Comparison of ENCODE assay signal across 8 cellular contexts in the genomic region with DNA sequence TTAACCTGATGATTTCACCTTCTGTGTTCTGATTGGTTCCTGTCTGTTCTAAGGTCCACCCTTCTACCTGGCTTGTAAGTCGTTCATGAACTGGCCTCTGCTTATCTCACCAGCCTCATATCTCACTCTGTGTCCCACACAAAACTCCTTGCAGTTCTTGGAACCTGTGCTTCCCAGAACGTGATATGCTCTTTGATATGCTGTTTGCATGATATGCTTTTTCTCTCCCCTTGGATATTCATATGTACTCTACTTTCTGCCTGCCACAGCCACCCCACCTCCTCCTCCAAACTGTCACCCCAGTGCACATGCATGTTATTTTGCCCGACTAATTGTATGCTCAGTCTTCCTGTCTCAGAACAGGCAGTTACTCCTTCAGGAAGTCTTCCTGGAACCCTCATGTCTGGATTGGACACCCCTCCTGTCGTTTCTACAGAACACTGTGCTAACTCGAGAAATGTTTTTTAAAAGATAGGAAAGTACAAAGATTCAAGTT. TPM values are rescaled to one million over a fixed set of nuclear protein-coding genes. Genes with fewer than 3 reads are reported as not detected.
DNase-seq lines count a peak whose midpoint lies in the region; ATAC-seq and TF ChIP-seq lines count a peak whose summit lies in the region.

No MANE protein-coding gene starts in this region.

- H2BK5ac ChIP-seq in H9 (ENCODE audit: insufficient read length, low read length), result no peak overlapping the region

- peaks cover 12% of the 10 kb centered on the region for H3K23me2 ChIP-seq in H9 (ENCODE audit: insufficient read length, low read depth, low read length, poor library complexity, severe bottlenecking)

- H3K14ac ChIP-seq in H9 (ENCODE audit: insufficient read depth, low read length), result no peak overlapping the region

- H3K4me1 ChIP-seq in CD8-positive, alpha-beta T cell (ENCODE audit: insufficient read depth, low read length), result peaks cover 27% of the 10 kb centered on the region
- H3K4me1 ChIP-seq in RWPE2 (ENCODE audit: insufficient read depth, poor library complexity, severe bottlenecking) (peaks cover 15% of the 10 kb centered on the region), esophagus squamous epithelium (peaks cover 7 to 43% (median 21%) of the 10 kb centered on the region in 3 donors), H9 (ENCODE audit: insufficient read depth, low read length) (peaks cover 8% of the 10 kb centered on the region; the same call in 1 of the 2 replicates)

- peak in 1 of 7 experiments; percentile 7 for DNase-seq in CD8-positive, alpha-beta T cell
- DNase-seq in RWPE2 (ENCODE audit: low spot score), result no peak
- DNase-seq in esophagus squamous epithelium (lab: John Stamatoyannopoulos, UW), result no peak
- DNase-seq in osteocyte (ENCODE audit: extremely low spot score, unreplicated experiment), result peak; percentile 21
- DNase-seq in NCI-H2171 treated with DMSO at 0.1 percent for 48 hours (lab: John Stamatoyannopoulos, UW), result no peak
- no peak for DNase-seq in H9
- no peak for DNase-seq in NOMO-1 treated with DMSO at 0.1 percent for 48 hours (lab: John Stamatoyannopoulos, UW; ENCODE audit: unreplicated experiment)

- no peak overlapping the region for H4K8ac ChIP-seq in H9 (replicated peaks; ENCODE audit: insufficient read length, low read depth, low read length)

- no peaks in the 10 kb centered on the region for H4K20me1 ChIP-seq in H9 (ENCODE audit: control insufficient read depth, insufficient read depth, insufficient read length)

- H2BK15ac ChIP-seq in H9 (ENCODE audit: low read depth, low read length), result no peak overlapping the region

- no peaks in the 10 kb centered on the region for H3K9me3 ChIP-seq in CD8-positive, alpha-beta T cell (ENCODE audit: low read length)
- no peaks in the 10 kb centered on the region for H3K9me3 ChIP-seq in RWPE2 (ENCODE audit: severe bottlenecking)
- H3K9me3 ChIP-seq in esophagus squamous epithelium, result no peaks in the 10 kb centered on the region
- no peaks in the 10 kb centered on the region for H3K9me3 ChIP-seq in H9 (ENCODE audit: control insufficient read depth, low read depth, low read length)

- no peak overlapping the region for H3K27ac ChIP-seq in CD8-positive, alpha-beta T cell (ENCODE audit: low read depth, low read length)
- H3K27ac ChIP-seq in RWPE2 (ENCODE audit: poor library complexity, severe bottlenecking) (peak overlapping the region; percentile 99), esophagus squamous epithelium (peak overlapping the region; percentile 94 to 99 (median 99)), H9 (ENCODE audit: insufficient read length, low read depth, low read length) (no peak overlapping the region)

- no peak overlapping the region for H2BK120ac ChIP-seq in H9 (ENCODE audit: low read depth, low read length, poor library complexity, severe bottlenecking)

- no peak overlapping the region for H3K56ac ChIP-seq in H9 (ENCODE audit: insufficient read length, low read depth, low read length)

- no peaks in the 10 kb centered on the region for H3K9me3 Mint-ChIP-seq in CD8-positive, alpha-beta T cell
- H3K9me3 Mint-ChIP-seq in osteocyte (ENCODE audit: unreplicated experiment), result no peaks in the 10 kb centered on the region
- H3K9me3 Mint-ChIP-seq in H9, result no peaks in the 10 kb centered on the region

- H3K27me3 Mint-ChIP-seq in CD8-positive, alpha-beta T cell (ENCODE audit: low read depth), result no peaks in the 10 kb centered on the region
- H3K27me3 Mint-ChIP-seq in osteocyte (ENCODE audit: unreplicated experiment), result no peaks in the 10 kb centered on the region
- peaks cover 3% of the 10 kb centered on the region for H3K27me3 Mint-ChIP-seq in H9 (ENCODE audit: low read depth)

- no peak overlapping the region for H3T11ph ChIP-seq in H9 (ENCODE audit: low read length)

- H3K4me1 Mint-ChIP-seq in CD8-positive, alpha-beta T cell (ENCODE audit: low read depth), result peaks cover 34% of the 10 kb centered on the region
- peaks cover 38% of the 10 kb centered on the region for H3K4me1 Mint-ChIP-seq in osteocyte (ENCODE audit: unreplicated experiment)
- H3K4me1 Mint-ChIP-seq in H9, result peaks cover 38 to 39% of the 10 kb centered on the region in 2 experiments

- no peak overlapping the region for H3K9ac ChIP-seq in H9 (ENCODE audit: extremely low read depth, insufficient read length, low read length)

- no peak overlapping the region for H3K27ac Mint-ChIP-seq in CD8-positive, alpha-beta T cell
- H3K27ac Mint-ChIP-seq in osteocyte (ENCODE audit: unreplicated experiment) (peak overlapping the region; percentile 100), H9 (no peak overlapping the region; a peak in 1 of 7 replicates)

- H3K36me3 Mint-ChIP-seq in CD8-positive, alpha-beta T cell, result peaks cover 16% of the 10 kb centered on the region
- no peaks in the 10 kb centered on the region for H3K36me3 Mint-ChIP-seq in osteocyte (ENCODE audit: unreplicated experiment)
- peaks cover 0 to 4% (median 0%) of the 10 kb centered on the region in 3 experiments; a peak in 1 of 7 replicates for H3K36me3 Mint-ChIP-seq in H9 (ENCODE audit: insufficient read depth in 1 of 3, low read depth in 3 of 3)

- no peaks in the 10 kb centered on the region for H3K79me1 ChIP-seq in H9 (ENCODE audit: insufficient read depth, low read depth, low read length, poor library complexity, severe bottlenecking)

- WGBS in esophagus squamous epithelium, 2 donors, result 30 to 36% methylated on average over 5 of the region's 5 CpGs
- no CpG with 5 or more reads among the region's 5 CpGs for WGBS in H9 (ENCODE audit: extremely low coverage, insufficient read length, low lambda C conversion rate)

- no peak overlapping the region for H2AFZ ChIP-seq in H9 (ENCODE audit: low read length)

- no peak overlapping the region for H3K4me3 ChIP-seq in CD8-positive, alpha-beta T cell (ENCODE audit: low read depth, low read length)
- H3K4me3 ChIP-seq in RWPE2 (ENCODE audit: severe bottlenecking) (no peak overlapping the region), esophagus squamous epithelium (peak overlapping the region in 3 of 4 donors; percentile 67 to 99 (median 98))

- no peak for TF ChIP-seq CTCF in CD8-positive, alpha-beta T cell (IDR thresholded peaks at IDR 0.05)
- TF ChIP-seq CTCF in RWPE2 (IDR thresholded peaks at IDR 0.05; ENCODE audit: poor library complexity, severe bottlenecking) (no peak), esophagus squamous epithelium (IDR thresholded peaks at IDR 0.05) (no peak), osteocyte (IDR thresholded peaks at IDR 0.05) (no peak), H9 (conservative IDR thresholded peaks at IDR 0.05) (no peak)

- no peak overlapping the region for H2AK5ac ChIP-seq in H9 (ENCODE audit: insufficient read length, low read length)

- H4K91ac ChIP-seq in H9 (ENCODE audit: insufficient read length, low read depth, low read length), result no peak overlapping the region

- CTCF ChIA-PET in CD8-positive, alpha-beta T cell (lab: Charles Lee), result interaction anchor here (1.0 to 7.3 kb wide), 5 partner anchors 10 to 48 kb away, joined by 3 to 87 read pairs (median 33); no protein-coding TSS in a partner anchor

- TF ChIP-seq POLR2A in esophagus squamous epithelium (IDR thresholded peaks at IDR 0.05), result no peak

- no peaks in the 10 kb centered on the region for H3K27me3 ChIP-seq in CD8-positive, alpha-beta T cell (ENCODE audit: insufficient read depth, low read length)
- H3K27me3 ChIP-seq in RWPE2 (ENCODE audit: insufficient read depth, poor library complexity, severe bottlenecking), result no peaks in the 10 kb centered on the region
- no peaks in the 10 kb centered on the region for H3K27me3 ChIP-seq in esophagus squamous epithelium
- no peaks in the 10 kb centered on the region for H3K27me3 ChIP-seq in H9 (ENCODE audit: insufficient read depth, low read length)

- H2BK12ac ChIP-seq in H9 (ENCODE audit: insufficient read length, low read depth, low read length), result no peak overlapping the region

- H3K4me2 ChIP-seq in H9 (ENCODE audit: insufficient read depth, insufficient read length, low read length), result no peak overlapping the region

- no peak overlapping the region for H3K4ac ChIP-seq in H9 (ENCODE audit: low read depth, low read length)

- H3K18ac ChIP-seq in H9 (ENCODE audit: insufficient read length, low read depth, low read length), result no peak overlapping the region

- no peak overlapping the region for H3K23ac ChIP-seq in H9 (ENCODE audit: insufficient read length, low read depth, low read length)

- peak overlapping the region; percentile 35 for H3K4me3 Mint-ChIP-seq in CD8-positive, alpha-beta T cell
- H3K4me3 Mint-ChIP-seq in osteocyte (ENCODE audit: unreplicated experiment), result no peak overlapping the region
- H3K4me3 Mint-ChIP-seq in H9, result peak overlapping the region in 1 of 2 experiments; percentile 57; a peak in 3 of 5 replicates

- H4K5ac ChIP-seq in H9 (ENCODE audit: insufficient read length, low read depth, low read length), result no peak overlapping the region

- H3K79me2 ChIP-seq in H9 (ENCODE audit: insufficient read depth, low read length), result peaks cover 10% of the 10 kb centered on the region; the same call in 1 of the 2 replicates

- no peak for ATAC-seq in CD8-positive, alpha-beta T cell
- ATAC-seq in RWPE2 (ENCODE audit: low read depth) (peak; percentile 41), GM21381 (IDR thresholded peaks at IDR 0.05; ENCODE audit: unreplicated experiment) (no peak)

- no peaks in the 10 kb centered on the region for H3K36me3 ChIP-seq in CD8-positive, alpha-beta T cell (ENCODE audit: insufficient read depth, low read length)
- H3K36me3 ChIP-seq in RWPE2 (ENCODE audit: low read depth) (no peaks in the 10 kb centered on the region; the same call in 1 of the 2 replicates), esophagus squamous epithelium (no peaks in the 10 kb centered on the region)

- H2BK20ac ChIP-seq in H9 (ENCODE audit: low read depth, low read length, poor library complexity, severe bottlenecking), result no peak overlapping the region

- intact Hi-C loops in CD8-positive, alpha-beta T cell (cut with DNase I, micrococcal nuclease), result loop anchor here in 1 of 2 experiments (1.0 kb wide), 1 partner anchor 9 kb away; no protein-coding TSS in a partner anchor
- intact Hi-C loops in esophagus squamous epithelium (cut with DNase I), result no loop called here

- POLR2A ChIA-PET in CD8-positive, alpha-beta T cell (lab: Charles Lee), result interaction anchor here (2.9 to 3.6 kb wide), 2 partner anchors 18 to 34 kb away, joined by 26 to 39 read pairs; no protein-coding TSS in a partner anchor

RNA-seq across cellular contexts. Expression of a gene that starts 1.9 kb away (rescaled TPM):
- 100 to 1,000 TPM; 212 to 214 TPM for total RNA-seq in CD8-positive, alpha-beta T cell
- total RNA-seq in esophagus squamous epithelium, result 10 to 100 TPM; 37.6 to 61.6 (median 38.4) TPM
- 15.5 and 17.5 TPM in 2 replicates for total RNA-seq in osteocyte
- 22.2 and 22.5 TPM in 2 replicates for total RNA-seq in H9 (2021)

RNA-seq across cellular contexts. Expression of a gene that starts 13.5 kb away (rescaled TPM):
- not detected for total RNA-seq in CD8-positive, alpha-beta T cell
- total RNA-seq in esophagus squamous epithelium (under 1 TPM in 3 of 4 donors, not detected in 1; 0.13 to 0.41 (median 0.19) TPM), osteocyte (0.16 and 0.29 TPM in 2 replicates), H9 (2021) (0.63 and 0.88 TPM in 2 replicates)

Comparison
In these comparisons a context has a peak if more than half of its experiments do, and no peak if none do; other contexts are left out.
1. H3K27ac ChIP-seq: peak in RWPE2 (single experiment) and esophagus squamous epithelium (4 of 4); none in CD8-positive, alpha-beta T cell (single experiment) and H9 (single experiment).
2. H3K4me3 ChIP-seq: peak in esophagus squamous epithelium (3 of 4); none in CD8-positive, alpha-beta T cell (single experiment) and RWPE2 (single experiment).